In the genomic region with DNA sequence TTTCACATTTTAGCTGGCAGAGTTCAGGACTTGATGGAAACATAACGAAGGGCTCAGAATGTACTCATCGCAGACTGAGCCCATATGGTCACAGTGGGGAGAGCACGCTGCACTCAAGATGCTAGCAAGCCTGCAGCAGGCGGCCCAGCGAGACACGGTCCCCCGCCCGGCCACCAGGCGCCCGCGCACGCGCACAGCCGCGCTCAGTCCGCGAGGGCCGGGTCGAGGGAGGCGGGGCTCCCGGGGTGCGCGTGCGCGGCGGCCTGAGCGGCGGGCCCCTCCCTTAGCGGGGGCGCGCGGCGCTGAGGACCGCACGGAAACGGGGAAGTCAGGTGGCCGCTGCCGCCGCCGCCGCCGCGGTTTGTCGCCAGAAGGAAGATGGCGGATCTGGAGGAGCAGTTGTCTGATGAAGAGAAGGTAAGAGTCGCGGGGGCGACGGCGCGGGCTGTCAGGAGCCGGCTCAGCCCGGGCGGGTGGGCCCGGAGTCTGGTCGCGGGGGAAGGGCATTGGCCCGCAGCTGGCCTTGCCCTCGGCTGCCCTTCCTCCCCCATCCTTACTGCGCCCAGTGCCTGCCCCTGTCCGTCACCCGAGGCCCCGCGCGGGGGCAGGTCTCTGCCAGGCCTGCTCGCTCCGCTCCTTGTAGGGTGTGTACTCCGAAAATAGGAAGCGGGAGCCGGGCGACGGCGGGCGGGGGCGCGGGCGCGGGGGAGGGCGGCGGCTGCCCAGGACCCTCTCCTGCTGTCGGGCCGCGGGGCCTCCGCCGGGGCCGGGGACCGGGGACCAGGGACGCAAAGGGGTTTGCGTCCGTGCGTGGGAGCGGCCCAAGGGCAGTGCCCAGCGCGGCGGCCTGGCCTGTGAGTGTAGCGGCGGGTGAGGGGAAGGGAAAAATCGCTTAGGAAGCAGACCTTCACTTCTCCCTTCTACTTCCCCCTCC, we compare ENCODE assay signal across 1 cellular context.
TF ChIP-seq lines count a peak whose summit lies in the region.

Gene CAPZA2, plus strand, starts transcription at position 354 of the 934 bp plus-strand sequence. Its CDS starts 25 bp downstream, at position 379.

TF ChIP-seq in K562, 482 proteins besides CTCF, POLR2A, EP300 and RAD21 (continued from another document):
- TF ChIP-seq KDM2B (CRISPR knock-in tag; IDR thresholded peaks at IDR 0.05) (0 out of 2 replicates have a peak, but pooled peaks have one; percentile 32), ZNF584 (CRISPR knock-in tag; IDR thresholded peaks at IDR 0.05; ENCODE audit: low read depth) (0 out of 2 replicates have a peak, but pooled peaks have one; percentile 17), KLF16 (IDR thresholded peaks at IDR 0.05) (no peak), ESRRA (IDR thresholded peaks at IDR 0.05; ENCODE audit: borderline replicate concordance, low read depth) (peak; percentile 73; the same call in 1 of the 2 replicates)
